Comparison of ENCODE assay signal across 28 cellular contexts in genomic region chr12:104416637-104417036, GRCh38.
"Had no signal": no experiment of that assay in that cellular context is flagged by ENCODE, and none has a peak within 500 bp of the region (broad histone marks: within the 10 kb centered on the region; RNA-seq: fewer than 3 reads in every experiment).

No MANE protein-coding gene starts in this region.

- H3K4me3 Mint-ChIP-seq: natural killer cell treated with Interleukin-12 subunit alpha and Interleukin-12 subunit beta and Interleukin-15 and Interleukin-18, amount 100 ng/mL, for 72 hours; nephron progenitor cell; neural crest cell; stimulated activated effector memory CD8-positive, alpha-beta T cell treated with anti-CD3 and anti-CD28 coated beads, Interleukin-12 subunit alpha, Interleukin-12 subunit beta, amount 100 ng/mL, for 72 hours; stimulated activated naive B cell treated with anti-CD40 and anti-IgM and Interleukin-4, amounts not matched to agents 10 μg/mL and 1 μg/mL and 100 μg/mL, for 72 hours; stimulated activated naive CD8-positive, alpha-beta T cell treated with anti-CD3 and anti-CD28 coated beads, Interleukin-15, Interleukin-2, amounts not matched to agents 100 ng/mL and 50 ng/mL, for 24 hours had no signal

- H3K9me3 Mint-ChIP-seq: natural killer cell treated with Interleukin-12 subunit alpha and Interleukin-12 subunit beta and Interleukin-15 and Interleukin-18, amount 100 ng/mL, for 72 hours; neural crest cell; stimulated activated effector memory CD8-positive, alpha-beta T cell treated with anti-CD3 and anti-CD28 coated beads, Interleukin-12 subunit alpha, Interleukin-12 subunit beta, amount 100 ng/mL, for 72 hours; stimulated activated naive CD8-positive, alpha-beta T cell treated with anti-CD3 and anti-CD28 coated beads, Interleukin-15, Interleukin-2, amounts not matched to agents 100 ng/mL and 50 ng/mL, for 24 hours had no signal

- H3K27me3 ChIP-seq: ovary, right lobe of liver, sigmoid colon, stomach, thyroid gland, tibial nerve, upper lobe of left lung, vagina had no signal

- H3K36me3 Mint-ChIP-seq: natural killer cell treated with Interleukin-12 subunit alpha and Interleukin-12 subunit beta and Interleukin-15 and Interleukin-18, amount 100 ng/mL, for 72 hours; stimulated activated effector memory CD8-positive, alpha-beta T cell treated with anti-CD3 and anti-CD28 coated beads, Interleukin-12 subunit alpha, Interleukin-12 subunit beta, amount 100 ng/mL, for 72 hours had no signal

- H3K9me3 ChIP-seq: ovary, psoas muscle, right lobe of liver, sigmoid colon, stomach, thoracic aorta, thyroid gland, tibial nerve, upper lobe of left lung, vagina had no signal

- H3K79me2 ChIP-seq: parathyroid adenoma had no signal

- H3K4me3 ChIP-seq: ovary, psoas muscle, right lobe of liver, sigmoid colon, stomach, thoracic aorta, thyroid gland, tibial nerve, upper lobe of left lung, vagina had no signal

- H3K36me3 ChIP-seq: ovary, right lobe of liver, sigmoid colon, stomach, thoracic aorta, thyroid gland, tibial nerve, upper lobe of left lung, vagina had no signal

- H3K27ac Mint-ChIP-seq: natural killer cell treated with Interleukin-12 subunit alpha and Interleukin-12 subunit beta and Interleukin-15 and Interleukin-18, amount 100 ng/mL, for 72 hours; nephron progenitor cell; progenitor cell of endocrine pancreas; stimulated activated effector memory CD8-positive, alpha-beta T cell treated with anti-CD3 and anti-CD28 coated beads, Interleukin-12 subunit alpha, Interleukin-12 subunit beta, amount 100 ng/mL, for 72 hours; stimulated activated naive B cell treated with anti-CD40 and anti-IgM and Interleukin-4, amounts not matched to agents 10 μg/mL and 1 μg/mL and 100 μg/mL, for 72 hours; stimulated activated naive CD8-positive, alpha-beta T cell treated with anti-CD3 and anti-CD28 coated beads, Interleukin-15, Interleukin-2, amounts not matched to agents 100 ng/mL and 50 ng/mL, for 24 hours had no signal

- H2AFZ ChIP-seq: parathyroid adenoma had no signal

- H3K4me1 Mint-ChIP-seq: neural crest cell had no signal

- H3K4me1 ChIP-seq: parathyroid adenoma, psoas muscle, right lobe of liver, sigmoid colon, thyroid gland, tibial nerve, upper lobe of left lung, vagina had no signal

- H3K27me3 Mint-ChIP-seq: stimulated activated naive B cell treated with anti-CD40 and anti-IgM and Interleukin-4, amounts not matched to agents 10 μg/mL and 1 μg/mL and 100 μg/mL, for 72 hours; stimulated activated naive CD8-positive, alpha-beta T cell treated with anti-CD3 and anti-CD28 coated beads, Interleukin-15, Interleukin-2, amounts not matched to agents 100 ng/mL and 50 ng/mL, for 24 hours had no signal

- DNase-seq: nephron progenitor cell; occipital lobe; ovary; posterior cingulate gyrus; psoas muscle; right cardiac atrium; right lobe of liver; sigmoid colon; small intestine; stimulated activated CD4-positive, alpha-beta T cell treated with anti-CD3 and anti-CD28 coated beads, Interleukin-15, amount 100 ng/mL, for 24 hours; stimulated activated CD4-positive, alpha-beta T cell treated with anti-CD3 and anti-CD28 coated beads, Interleukin-2, amount 100 ng/mL, for 24 hours; stimulated activated CD4-positive, alpha-beta T cell treated with anti-CD3 and anti-CD28 coated beads, Interleukin-2, amount 100 ng/mL, for 48 hours; stimulated activated CD4-positive, alpha-beta T cell treated with anti-CD3 and anti-CD28 coated beads, Interleukin-4, amount 100 ng/mL, for 24 hours; stimulated activated naive B cell treated with anti-CD40 and anti-IgM and Interleukin-4, amounts not matched to agents 10 μg/mL and 1 μg/mL and 100 μg/mL, for 72 hours; stimulated activated naive CD4-positive, alpha-beta T cell treated with Interleukin-2 at 50 U/mL for 16 hours; stomach; thyroid gland; trophoblast cell; upper lobe of left lung had no signal

- H3K9ac ChIP-seq: parathyroid adenoma had no signal

- H3K27ac ChIP-seq: ovary, parathyroid adenoma, psoas muscle, right lobe of liver, sigmoid colon, stomach, thoracic aorta, thyroid gland, tibial nerve, upper lobe of left lung, vagina had no signal
